In the genomic region with DNA sequence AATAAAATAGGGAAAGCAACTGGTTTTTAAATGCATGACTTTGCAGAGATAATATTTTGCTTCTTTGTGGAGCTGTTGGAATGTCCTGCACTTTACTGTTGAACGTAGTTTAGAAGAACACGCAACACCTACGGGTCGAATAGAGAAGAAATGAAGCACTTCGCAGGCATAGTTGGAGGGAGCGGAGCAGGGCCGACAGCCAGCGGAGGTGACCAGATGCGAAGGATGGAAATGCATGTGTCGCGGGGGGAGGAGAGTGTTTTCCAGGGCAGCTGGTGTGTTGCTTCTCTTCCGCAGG, we compare ENCODE assay signal across 8 cellular contexts. TPM values are rescaled to one million over a fixed set of nuclear protein-coding genes. Genes with fewer than 3 reads are reported as not detected.
DNase-seq lines count a peak whose midpoint lies in the region; ATAC-seq, FAIRE-seq and TF ChIP-seq lines count a peak whose summit lies in the region.

No MANE protein-coding gene starts in this region.

- H3K9me3 Mint-ChIP-seq in astrocyte (ENCODE audit: unreplicated experiment): no peaks in the 10 kb centered on the region

- peaks cover 4% of the 10 kb centered on the region for H3K36me3 Mint-ChIP-seq in astrocyte (ENCODE audit: low read depth, unreplicated experiment)

- H3K9me3 ChIP-seq in astrocyte (ENCODE audit: insufficient read depth, low read depth, low read length) (no peaks in the 10 kb centered on the region), keratinocyte (ENCODE audit: control insufficient read depth, low read depth, low read length) (no peaks in the 10 kb centered on the region)

- peaks cover 7% of the 10 kb centered on the region for H3K9me1 ChIP-seq in keratinocyte (ENCODE audit: control insufficient read depth, extremely low read depth, insufficient read depth, low read length)

- DNase-seq in NCI-H2227 (lab: John Stamatoyannopoulos, UW; ENCODE audit: unreplicated experiment) (peak; percentile 83), astrocyte (ENCODE audit: low read depth) (peak; percentile 8), keratinocyte (ENCODE audit: low read depth, low spot score) (no peak), mesenteric fat pad (ENCODE audit: low spot score) (no peak), CD1c-positive myeloid dendritic cell (ENCODE audit: extremely low spot score) (no peak)
- peak; percentile 21 for DNase-seq in stimulated activated naive CD8-positive, alpha-beta T cell treated with anti-CD3 and anti-CD28 coated beads, Interleukin-15, Interleukin-2, amounts not matched to agents 100 U/mL and 50 U/mL, for 24 hours

- H3K27me3 ChIP-seq in astrocyte (ENCODE audit: insufficient read depth, low read length) (no peaks in the 10 kb centered on the region), keratinocyte (ENCODE audit: control insufficient read depth, extremely low read depth, insufficient read depth, low read length) (no peaks in the 10 kb centered on the region)

- FAIRE-seq in astrocyte (lab: Jason Lieb, UNC): no peak
- FAIRE-seq in keratinocyte (lab: Jason Lieb, UNC): no peak

- peak overlapping the region; percentile 94 for H3K4me3 Mint-ChIP-seq in astrocyte (ENCODE audit: unreplicated experiment)

- peak overlapping the region; percentile 6 for H2AFZ ChIP-seq in astrocyte (ENCODE audit: low read depth, low read length)
- no peak overlapping the region for H2AFZ ChIP-seq in keratinocyte (ENCODE audit: control insufficient read depth, low read length)

- H3K79me2 ChIP-seq in astrocyte (ENCODE audit: insufficient read depth, low read length): peaks cover 55% of the 10 kb centered on the region
- H3K79me2 ChIP-seq in keratinocyte (ENCODE audit: control insufficient read depth, insufficient read depth, low read length): peaks cover 50% of the 10 kb centered on the region

- H3K4me1 ChIP-seq in astrocyte (ENCODE audit: insufficient read depth, low read length) (peaks cover 20% of the 10 kb centered on the region), keratinocyte (ENCODE audit: control insufficient read depth, extremely low read depth, insufficient read depth, low read length) (peaks cover 44% of the 10 kb centered on the region)

- no peaks in the 10 kb centered on the region for H3K27me3 Mint-ChIP-seq in astrocyte (ENCODE audit: low read depth, unreplicated experiment)

- H3K9ac ChIP-seq in astrocyte (ENCODE audit: low read length) (peak overlapping the region; percentile 97), keratinocyte (ENCODE audit: control insufficient read depth, extremely low read depth, insufficient read depth, low read length) (peak overlapping the region; percentile 89)

- peak overlapping the region; percentile 92 for H3K27ac Mint-ChIP-seq in astrocyte (ENCODE audit: unreplicated experiment)

- no peak for ATAC-seq in stimulated activated naive CD8-positive, alpha-beta T cell treated with anti-CD3 and anti-CD28 coated beads, Interleukin-15, Interleukin-2, amounts not matched to agents 100 U/mL and 50 U/mL, for 24 hours
- no peak for ATAC-seq in HG03460 (IDR thresholded peaks at IDR 0.05; ENCODE audit: unreplicated experiment)

- H3K4me3 ChIP-seq in GM08714 (ENCODE audit: low read length): peak overlapping the region; percentile 94
- peak overlapping the region; percentile 89 for H3K4me3 ChIP-seq in astrocyte (ENCODE audit: insufficient read depth, low read depth, low read length)
- peak overlapping the region; percentile 71 to 89 (median 78) for H3K4me3 ChIP-seq in keratinocyte (ENCODE audit: control insufficient read depth in 2 of 3, extremely low read depth in 1 of 3, insufficient read depth in 2 of 3, low read depth in 1 of 3, low read length in 3 of 3)

- H3K36me3 ChIP-seq in astrocyte (ENCODE audit: insufficient read depth, low read length): no peaks in the 10 kb centered on the region
- H3K36me3 ChIP-seq in keratinocyte (ENCODE audit: control insufficient read depth in 2 of 2, extremely low read depth in 1 of 2, insufficient read depth in 2 of 2, low read length in 2 of 2): peaks cover 0 to 22% of the 10 kb centered on the region in 2 experiments

- H3K4me2 ChIP-seq in astrocyte (ENCODE audit: low read length) (peak overlapping the region; percentile 93), keratinocyte (ENCODE audit: control insufficient read depth, extremely low read depth, insufficient read depth, low read depth, low read length) (peak overlapping the region; percentile 88)

- dilution Hi-C loops in keratinocyte (cut with MboI; ENCODE audit: extremely low pct_ligation_motif_present, low sequenced_read_pairs): no loop called here

- H4K20me1 ChIP-seq in astrocyte (ENCODE audit: insufficient read depth, low read length) (peaks cover 52% of the 10 kb centered on the region), keratinocyte (ENCODE audit: control insufficient read depth, extremely low read depth, insufficient read depth, low read length) (peaks cover 20% of the 10 kb centered on the region)

- TF ChIP-seq CTCF in astrocyte (IDR thresholded peaks at IDR 0.05; ENCODE audit: insufficient read depth, low read depth, low read length) (no peak), keratinocyte (optimal IDR thresholded peaks at IDR 0.05 in 1 of 3, IDR thresholded peaks at IDR 0.05 in 1 of 3, conservative IDR thresholded peaks at IDR 0.05 in 1 of 3; ENCODE audit: extremely low read depth in 1 of 3, insufficient read depth in 2 of 3, low read length in 3 of 3) (no peak)

- peaks cover 30% of the 10 kb centered on the region for H3K4me1 Mint-ChIP-seq in astrocyte (ENCODE audit: low read depth, unreplicated experiment)

- H3K27ac ChIP-seq in astrocyte (ENCODE audit: low read depth, low read length) (peak overlapping the region; percentile 90), keratinocyte (ENCODE audit: control insufficient read depth, insufficient read depth, low read length) (peak overlapping the region; percentile 96)

RNA-seq across cellular contexts. Expression of gene CEBPG, which starts 0.8 kb away (rescaled TPM):
- total RNA-seq in astrocyte (31.7 and 34.0 TPM in 2 replicates), mesenteric fat pad (33.0 TPM)
- polyA plus RNA-seq in keratinocyte: 20.4 to 31.9 TPM (median 22.4 TPM) in 3 replicates
- polyA plus RNA-seq in keratinocyte (2011; ENCODE audit: low read depth): 41.5 TPM
- 17.4 and 26.2 TPM in 2 replicates for polyA plus RNA-seq in keratinocyte (2011; cell fraction: cytosol; rRNA removed)
- 17.8 and 21.8 TPM in 2 replicates for polyA plus RNA-seq in keratinocyte (2011; cell fraction: nucleus; rRNA removed)
- 20.3 and 41.2 TPM in 2 replicates for polyA plus RNA-seq in keratinocyte (2012; ENCODE audit: low replicate concordance)
- 6.0 to 24.1 TPM (median 14.7 TPM) in 3 replicates for polyA minus RNA-seq in keratinocyte
- polyA minus RNA-seq in keratinocyte (2011; cell fraction: cytosol; rRNA and poly(A)+ RNA removed): 17.3 TPM
- 6.8 and 11.9 TPM in 2 replicates for polyA minus RNA-seq in keratinocyte (2011; cell fraction: nucleus; rRNA and poly(A)+ RNA removed)

Comparison
In these comparisons a context has a peak if more than half of its experiments do, and no peak if none do; other contexts are left out.
1. DNase-seq: peak in NCI-H2227 (single experiment), astrocyte (single experiment) and stimulated activated naive CD8-positive, alpha-beta T cell treated with anti-CD3 and anti-CD28 coated beads, Interleukin-15, Interleukin-2, amounts not matched to agents 100 U/mL and 50 U/mL, for 24 hours (single experiment); none in keratinocyte (single experiment), mesenteric fat pad (single experiment) and CD1c-positive myeloid dendritic cell (single experiment).
2. Peak in every context shown above with its lines, with median percentiles within 50 percentile points of each other: H3K4me3 ChIP-seq.